16 cellular contexts compared by ENCODE assay signal in the genomic region with DNA sequence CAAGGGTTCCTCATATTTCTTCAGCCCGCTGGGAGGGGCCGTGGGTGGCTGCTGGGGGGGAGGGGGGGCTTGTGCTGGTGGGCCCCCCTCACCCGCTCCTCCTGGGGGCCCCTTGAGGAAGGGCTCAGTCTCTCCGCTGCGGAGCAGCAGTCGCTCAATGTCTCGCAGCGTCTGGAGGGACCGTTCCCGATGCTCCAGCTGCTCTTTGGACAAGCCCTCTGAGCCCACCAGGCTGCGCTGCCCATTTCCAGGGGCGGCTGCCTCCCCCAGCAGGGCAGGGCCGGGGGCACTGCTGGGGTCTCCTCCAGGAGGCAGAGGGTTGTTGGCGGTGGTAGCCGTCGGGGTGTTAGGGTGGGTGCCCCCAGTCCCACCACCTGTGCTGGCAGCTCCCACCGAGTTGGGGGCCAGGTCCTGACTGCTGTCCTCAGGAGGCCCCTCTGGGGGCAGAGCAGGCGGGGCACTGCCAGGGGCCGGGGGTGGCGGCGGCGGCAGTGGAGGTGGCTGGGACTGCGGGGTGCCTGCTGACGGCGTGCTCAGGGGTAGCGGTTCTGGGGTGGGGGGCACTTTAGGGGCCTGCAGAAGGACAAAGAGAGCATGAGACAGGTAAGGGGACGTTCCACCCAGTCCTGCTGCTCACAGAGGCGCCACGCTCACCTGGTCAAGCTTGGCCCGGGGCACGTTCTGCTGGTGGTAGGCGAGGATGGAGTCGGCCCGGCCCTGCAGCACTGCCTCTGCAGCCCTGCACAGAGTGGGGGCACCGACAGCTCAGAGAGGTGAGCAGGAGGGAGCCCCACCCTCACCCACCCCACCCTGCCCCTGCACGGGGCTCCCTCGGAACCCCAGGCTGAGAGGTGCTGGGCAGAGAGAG. TPM values are rescaled to one million over a fixed set of nuclear protein-coding genes. Genes with fewer than 3 reads are reported as not detected.
DNase-seq lines count a peak whose midpoint lies in the region; ATAC-seq and TF ChIP-seq lines count a peak whose summit lies in the region.
"Had no signal": no experiment of that assay in that cellular context is flagged by ENCODE, and none has a peak within 500 bp of the region (broad histone marks: within the 10 kb centered on the region; RNA-seq: fewer than 3 reads in every experiment).

No MANE protein-coding gene starts in this region.

- peaks cover 7% of the 10 kb centered on the region for H3K4me1 ChIP-seq in upper lobe of right lung

- no peak overlapping the region for H3K27ac ChIP-seq in upper lobe of right lung
- H3K27ac ChIP-seq: SJSA1 had no signal

- no peaks in the 10 kb centered on the region for H3K27me3 ChIP-seq in upper lobe of right lung
- H3K27me3 ChIP-seq: SJSA1 had no signal

- H3K4me3 Mint-ChIP-seq in chondrocyte (ENCODE audit: unreplicated experiment), result no peak overlapping the region
- H3K4me3 Mint-ChIP-seq in naive thymus-derived CD8-positive, alpha-beta T cell, result no peak overlapping the region

- H3K9me3 ChIP-seq in upper lobe of right lung, result no peaks in the 10 kb centered on the region
- H3K9me3 ChIP-seq: A549, SJSA1 had no signal

- H3K27ac Mint-ChIP-seq in chondrocyte (ENCODE audit: unreplicated experiment), result no peak overlapping the region
- H3K27ac Mint-ChIP-seq in naive thymus-derived CD8-positive, alpha-beta T cell, result peak overlapping the region in 6 of 10 donors; percentile 5 to 83 (median 76)

- peaks cover 90% of the 10 kb centered on the region for H3K36me3 ChIP-seq in upper lobe of right lung

- peaks cover 27% of the 10 kb centered on the region for H3K36me3 Mint-ChIP-seq in chondrocyte (ENCODE audit: low read depth)
- peaks cover 0 to 85% (median 14%) of the 10 kb centered on the region in 3 donors for H3K36me3 Mint-ChIP-seq in naive thymus-derived CD8-positive, alpha-beta T cell

- H3K4me1 Mint-ChIP-seq in chondrocyte (ENCODE audit: low read depth), result peaks cover 17% of the 10 kb centered on the region
- H3K4me1 Mint-ChIP-seq in naive thymus-derived CD8-positive, alpha-beta T cell, result peaks cover 24 to 66% (median 41%) of the 10 kb centered on the region in 4 donors

- H3K4me3 ChIP-seq in upper lobe of right lung, result no peak overlapping the region
- H3K4me3 ChIP-seq: A549, SJSA1 had no signal

- POLR2A ChIA-PET in naive thymus-derived CD8-positive, alpha-beta T cell (lab: Charles Lee), result interaction anchor here (0.6 to 4.4 kb wide), 6 partner anchors 24 to 213 kb away, joined by 3 to 24 read pairs (median 6); no protein-coding TSS in a partner anchor

- TF ChIP-seq CTCF in chondrocyte (IDR thresholded peaks at IDR 0.05), result no peak
- no peak for TF ChIP-seq CTCF in upper lobe of right lung (IDR thresholded peaks at IDR 0.05)

- ATAC-seq in left ventricle myocardium superior (no peak), left cardiac atrium (no peak), upper lobe of right lung (no peak), HG02642 (IDR thresholded peaks at IDR 0.05; ENCODE audit: poor library complexity, unreplicated experiment) (no peak)
- no peak for ATAC-seq in naive thymus-derived CD8-positive, alpha-beta T cell

- DNase-seq in left ventricle myocardium superior (peak; percentile 9), left cardiac atrium (no peak), chondrocyte (ENCODE audit: low spot score) (peak; percentile 83), upper lobe of right lung (peak; percentile 62), NCI-H1694 (lab: John Stamatoyannopoulos, UW) (no peak)
- DNase-seq in naive thymus-derived CD8-positive, alpha-beta T cell, result no peak
- DNase-seq in NK-92 treated with Interleukin-12 subunit alpha and Interleukin-12 subunit beta, amount 100 ng/mL, for 24 hours (lab: John Stamatoyannopoulos, UW), result no peak
- DNase-seq: DMS153, NCI-H1417, NCI-H1930, NCI-H69 had no signal

- intact Hi-C loops in left ventricle myocardium superior (cut with micrococcal nuclease) (no loop called here), left cardiac atrium (cut with DNase I) (loop anchor here in 1 of 2 donors (5.0 kb wide), 1 partner anchor 40 kb away; no protein-coding TSS in a partner anchor), upper lobe of right lung (cut with DNase I) (loop anchor here (10.0 kb wide), 1 partner anchor 52 kb away; a partner anchor contains a TSS)

- H3K27me3 Mint-ChIP-seq in chondrocyte (ENCODE audit: low read depth), result no peaks in the 10 kb centered on the region
- no peaks in the 10 kb centered on the region for H3K27me3 Mint-ChIP-seq in naive thymus-derived CD8-positive, alpha-beta T cell

- H3K9me3 Mint-ChIP-seq in chondrocyte (ENCODE audit: low read depth), result no peaks in the 10 kb centered on the region
- H3K9me3 Mint-ChIP-seq in naive thymus-derived CD8-positive, alpha-beta T cell, result peaks cover 0 to 2% (median 0%) of the 10 kb centered on the region in 9 donors

RNA-seq across cellular contexts. Expression of a gene that starts 18.9 kb away (rescaled TPM):
- total RNA-seq in left ventricle myocardium superior (not detected), left cardiac atrium (not detected), chondrocyte (0.07 to 0.27 TPM in 2 of 3 replicates, not detected in the other), upper lobe of right lung (not detected)
- total RNA-seq in naive thymus-derived CD8-positive, alpha-beta T cell, result 1 to 10 TPM; 3.2 to 3.5 TPM
- polyA plus RNA-seq in naive thymus-derived CD8-positive, alpha-beta T cell, result under 1 TPM; 0.17 to 0.63 (median 0.29) TPM
- total RNA-seq: HT1080, LHCN-M2, SJSA1 had no signal

RNA-seq across cellular contexts. Expression of a gene that starts 23.2 kb away (rescaled TPM):
- total RNA-seq in left ventricle myocardium superior (44.7 TPM), left cardiac atrium (10 to 100 TPM; 39.8 to 41.3 TPM), chondrocyte (131 to 145 TPM (median 138 TPM) in 3 replicates), upper lobe of right lung (62.5 TPM)
- total RNA-seq in naive thymus-derived CD8-positive, alpha-beta T cell, result 100 to 1,000 TPM; 283 TPM
- 1 to 10 TPM; 3.1 to 8.7 (median 4.3) TPM for polyA plus RNA-seq in naive thymus-derived CD8-positive, alpha-beta T cell

RNA-seq across cellular contexts. Expression of a gene that starts 53.5 kb away (rescaled TPM):
- total RNA-seq in left ventricle myocardium superior (not detected), left cardiac atrium (not detected), chondrocyte (0.22 to 0.63 TPM (median 0.38 TPM) in 3 replicates), upper lobe of right lung (not detected)
- under 1 TPM in 1 of 2 experiments, not detected in 1; 0.52 TPM for total RNA-seq in naive thymus-derived CD8-positive, alpha-beta T cell
- polyA plus RNA-seq in naive thymus-derived CD8-positive, alpha-beta T cell, result under 1 TPM in 1 of 3 donors, not detected in 2; 0.22 TPM
- total RNA-seq: HT1080, LHCN-M2, SJSA1 had no signal

Comparison
In these comparisons a context has a peak if more than half of its experiments do, and no peak if none do; other contexts are left out.
1. DNase-seq: peak in left ventricle myocardium superior (single experiment), chondrocyte (single experiment) and upper lobe of right lung (single experiment); none in left cardiac atrium (single experiment), naive thymus-derived CD8-positive, alpha-beta T cell (0 of 10), NCI-H1694 (single experiment) and NK-92 treated with Interleukin-12 subunit alpha and Interleukin-12 subunit beta, amount 100 ng/mL, for 24 hours (single experiment).